In genomic region chr17:13513039-13513405, GRCh38 we compare ENCODE assay signal across 15 cellular contexts.
DNase-seq lines count a peak whose midpoint lies in the region; ATAC-seq and TF ChIP-seq lines count a peak whose summit lies in the region.
"Had no signal": no experiment of that assay in that cellular context is flagged by ENCODE, and none has a peak within 500 bp of the region (broad histone marks: within the 10 kb centered on the region; RNA-seq: fewer than 3 reads in every experiment).

No MANE protein-coding gene starts in this region.

- TF ChIP-seq EP300 in gastroesophageal sphincter (IDR thresholded peaks at IDR 0.05), result no peak

- no peaks in the 10 kb centered on the region for H3K9me3 ChIP-seq in heart left ventricle
- H3K9me3 ChIP-seq in right cardiac atrium (ENCODE audit: control insufficient read depth, low read length), result no peaks in the 10 kb centered on the region
- H3K9me3 ChIP-seq in gastroesophageal sphincter, result no peaks in the 10 kb centered on the region
- H3K9me3 ChIP-seq in vagina, result no peaks in the 10 kb centered on the region
- H3K9me3 ChIP-seq in colonic mucosa, result no peaks in the 10 kb centered on the region
- H3K9me3 ChIP-seq: adrenal gland, Caco-2 had no signal

- no peaks in the 10 kb centered on the region for H3K36me3 ChIP-seq in heart left ventricle
- no peaks in the 10 kb centered on the region for H3K36me3 ChIP-seq in gastroesophageal sphincter
- no peaks in the 10 kb centered on the region for H3K36me3 ChIP-seq in vagina
- H3K36me3 ChIP-seq in colonic mucosa, result no peaks in the 10 kb centered on the region
- H3K36me3 ChIP-seq: adrenal gland had no signal

- no peak for TF ChIP-seq POLR2A in heart left ventricle (IDR thresholded peaks at IDR 0.05)
- no peak for TF ChIP-seq POLR2A in gastroesophageal sphincter (IDR thresholded peaks at IDR 0.05)
- no peak for TF ChIP-seq POLR2A in vagina (IDR thresholded peaks at IDR 0.05)

- peaks cover 0 to 7% (median 0%) of the 10 kb centered on the region in 9 donors for H3K27me3 ChIP-seq in heart left ventricle
- H3K27me3 ChIP-seq in right cardiac atrium (ENCODE audit: control insufficient read depth, insufficient read depth), result no peaks in the 10 kb centered on the region
- H3K27me3 ChIP-seq in gastroesophageal sphincter, result peaks cover 6% of the 10 kb centered on the region
- no peaks in the 10 kb centered on the region for H3K27me3 ChIP-seq in vagina
- H3K27me3 ChIP-seq in colonic mucosa, result no peaks in the 10 kb centered on the region
- H3K27me3 ChIP-seq: adrenal gland had no signal

- peak overlapping the region in 1 of 12 donors; percentile 22 for H3K27ac ChIP-seq in heart left ventricle
- H3K27ac ChIP-seq in right cardiac atrium (ENCODE audit: low read length), result no peak overlapping the region
- peak overlapping the region in 2 of 4 donors; percentile 41 to 45 for H3K27ac ChIP-seq in gastroesophageal sphincter
- peak overlapping the region; percentile 42 for H3K27ac ChIP-seq in vagina
- H3K27ac ChIP-seq in colonic mucosa, result no peak overlapping the region
- H3K27ac ChIP-seq: adrenal gland, VCaP had no signal

- ATAC-seq in heart left ventricle (peak in 3 of 4 donors; percentile 58 to 79 (median 62)), right cardiac atrium (no peak), SK-N-SH treated with all-trans-retinoic acid at 6 μM for 48 hours (peak; percentile 64), gastroesophageal sphincter (peak; percentile 71), GM21529 (IDR thresholded peaks at IDR 0.05; ENCODE audit: unreplicated experiment) (no peak)
- ATAC-seq: Panc1 had no signal

- WGBS in heart left ventricle, 4 donors, result 44 to 63% (median 58%) methylated on average over 8 of the region's 8 CpGs
- 49% methylated on average over 8 of the region's 8 CpGs for WGBS in right cardiac atrium
- 22 to 38% methylated on average over 1 to 7 of the region's 8 CpGs for WGBS in gastroesophageal sphincter (ENCODE audit: low coverage in 1 of 2), 2 donors

- H3K4me3 ChIP-seq in heart left ventricle, result no peak overlapping the region
- H3K4me3 ChIP-seq in right cardiac atrium (ENCODE audit: low read length), result no peak overlapping the region
- H3K4me3 ChIP-seq in gastroesophageal sphincter, result no peak overlapping the region
- H3K4me3 ChIP-seq in vagina, result no peak overlapping the region
- no peak overlapping the region for H3K4me3 ChIP-seq in colonic mucosa
- H3K4me3 ChIP-seq: adrenal gland had no signal

- no peak overlapping the region for H3K9ac ChIP-seq in colonic mucosa (ENCODE audit: low read depth in 2 of 2, low read length in 2 of 2)

- intact Hi-C loops in heart left ventricle (cut with DNase I) (no loop called here), right cardiac atrium (cut with DNase I) (no loop called here), vagina (cut with DNase I) (no loop called here), colonic mucosa (cut with DNase I) (no loop called here)

- TF ChIP-seq CTCF in heart left ventricle (IDR thresholded peaks at IDR 0.05) (no peak), gastroesophageal sphincter (IDR thresholded peaks at IDR 0.05) (no peak), vagina (IDR thresholded peaks at IDR 0.05) (no peak), colonic mucosa (IDR thresholded peaks at IDR 0.05) (no peak)

- peaks cover 0 to 7% (median 0%) of the 10 kb centered on the region in 12 donors for H3K4me1 ChIP-seq in heart left ventricle
- no peaks in the 10 kb centered on the region for H3K4me1 ChIP-seq in right cardiac atrium (ENCODE audit: control insufficient read depth, insufficient read depth, low read length)
- H3K4me1 ChIP-seq in gastroesophageal sphincter, result no peaks in the 10 kb centered on the region
- peaks cover 9% of the 10 kb centered on the region for H3K4me1 ChIP-seq in vagina
- no peaks in the 10 kb centered on the region for H3K4me1 ChIP-seq in colonic mucosa
- H3K4me1 ChIP-seq: adrenal gland, Caco-2 had no signal

- peak in 3 of 5 donors; percentile 27 to 42 (median 28) for DNase-seq in heart left ventricle
- DNase-seq in right cardiac atrium, result no peak
- no peak for DNase-seq in vagina (ENCODE audit: extremely low spot score in 2 of 2)
- no peak for DNase-seq in DMS153 (lab: John Stamatoyannopoulos, UW)
- DNase-seq in colonic mucosa, result no peak
- DNase-seq: adrenal gland; Caco-2; NCI-H2081; NCI-H69; stimulated activated CD4-positive, alpha-beta T cell treated with anti-CD3 and anti-CD28 coated beads, Interleukin-12 subunit alpha, Interleukin-12 subunit beta, amount 100 ng/mL, for 4 hours had no signal

TF ChIP-seq in SK-N-SH treated with all-trans-retinoic acid at 6 μM for 48 hours, 23 proteins besides CTCF, POLR2A, EP300 and RAD21:
- no peak for TF ChIP-seq PPARA (CRISPR knock-in tag; IDR thresholded peaks at IDR 0.05; ENCODE audit: borderline replicate concordance)
- no peak for TF ChIP-seq BACH2 (CRISPR knock-in tag; IDR thresholded peaks at IDR 0.05; ENCODE audit: borderline replicate concordance)
- TF ChIP-seq CSDC2 (CRISPR knock-in tag; IDR thresholded peaks at IDR 0.05), result no peak
- TF ChIP-seq CREB5 (CRISPR knock-in tag; IDR thresholded peaks at IDR 0.05; ENCODE audit: low read depth), result no peak
- TF ChIP-seq RARB (CRISPR knock-in tag; IDR thresholded peaks at IDR 0.05), result no peak
- TF ChIP-seq GLIS3 (CRISPR knock-in tag; IDR thresholded peaks at IDR 0.05), result no peak
TF ChIP-seq in SK-N-SH treated with all-trans-retinoic acid at 6 μM for 48 hours: peak in this region for 0.

Comparison
In these comparisons a context has a peak if more than half of its experiments do, and no peak if none do; other contexts are left out.
1. ATAC-seq: peak in heart left ventricle (3 of 4), SK-N-SH treated with all-trans-retinoic acid at 6 μM for 48 hours (single experiment) and gastroesophageal sphincter (single experiment); none in right cardiac atrium (0 of 2) and GM21529 (single experiment).
2. DNase-seq: peak in heart left ventricle (3 of 5); none in right cardiac atrium (0 of 3), vagina (0 of 2), DMS153 (single experiment) and colonic mucosa (single experiment).